ENCODE assay signal across 1 cellular context in the genomic region with DNA sequence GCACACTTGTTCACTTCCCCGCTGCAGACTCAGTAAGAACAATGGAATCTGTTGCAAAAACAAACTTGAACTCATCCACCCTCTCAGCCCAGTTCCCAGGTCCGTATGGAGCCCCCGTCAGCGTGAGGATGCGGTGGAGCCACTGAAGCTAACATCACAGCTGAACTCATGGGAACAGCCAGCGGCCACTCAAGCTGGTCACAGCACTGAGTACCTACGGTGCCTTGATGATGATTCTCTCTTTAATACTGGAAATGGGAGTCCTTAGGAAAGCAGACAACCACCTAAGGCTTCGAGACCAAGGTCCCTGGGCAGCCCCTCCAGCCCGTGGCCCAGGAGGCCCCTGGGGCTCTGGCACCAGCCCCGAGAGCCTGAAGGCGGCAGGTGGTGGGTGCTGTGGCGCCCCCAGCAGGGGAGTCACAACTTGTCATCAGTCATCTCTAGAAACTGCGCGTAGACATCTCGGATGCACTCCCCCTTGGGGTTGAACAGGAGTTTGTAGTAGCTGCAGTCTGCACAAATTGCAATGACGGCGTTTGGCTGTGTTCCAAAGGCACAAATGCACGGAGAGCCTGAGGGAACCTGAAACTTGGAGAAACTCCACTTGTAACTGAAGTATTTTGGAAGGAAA.
TF ChIP-seq lines count a peak whose summit lies in the region.

No MANE protein-coding gene starts in this region.

TF ChIP-seq in GM12878, 131 proteins besides CTCF, POLR2A, EP300 and RAD21 (continued from another document):
- TF ChIP-seq, protein P1, sequence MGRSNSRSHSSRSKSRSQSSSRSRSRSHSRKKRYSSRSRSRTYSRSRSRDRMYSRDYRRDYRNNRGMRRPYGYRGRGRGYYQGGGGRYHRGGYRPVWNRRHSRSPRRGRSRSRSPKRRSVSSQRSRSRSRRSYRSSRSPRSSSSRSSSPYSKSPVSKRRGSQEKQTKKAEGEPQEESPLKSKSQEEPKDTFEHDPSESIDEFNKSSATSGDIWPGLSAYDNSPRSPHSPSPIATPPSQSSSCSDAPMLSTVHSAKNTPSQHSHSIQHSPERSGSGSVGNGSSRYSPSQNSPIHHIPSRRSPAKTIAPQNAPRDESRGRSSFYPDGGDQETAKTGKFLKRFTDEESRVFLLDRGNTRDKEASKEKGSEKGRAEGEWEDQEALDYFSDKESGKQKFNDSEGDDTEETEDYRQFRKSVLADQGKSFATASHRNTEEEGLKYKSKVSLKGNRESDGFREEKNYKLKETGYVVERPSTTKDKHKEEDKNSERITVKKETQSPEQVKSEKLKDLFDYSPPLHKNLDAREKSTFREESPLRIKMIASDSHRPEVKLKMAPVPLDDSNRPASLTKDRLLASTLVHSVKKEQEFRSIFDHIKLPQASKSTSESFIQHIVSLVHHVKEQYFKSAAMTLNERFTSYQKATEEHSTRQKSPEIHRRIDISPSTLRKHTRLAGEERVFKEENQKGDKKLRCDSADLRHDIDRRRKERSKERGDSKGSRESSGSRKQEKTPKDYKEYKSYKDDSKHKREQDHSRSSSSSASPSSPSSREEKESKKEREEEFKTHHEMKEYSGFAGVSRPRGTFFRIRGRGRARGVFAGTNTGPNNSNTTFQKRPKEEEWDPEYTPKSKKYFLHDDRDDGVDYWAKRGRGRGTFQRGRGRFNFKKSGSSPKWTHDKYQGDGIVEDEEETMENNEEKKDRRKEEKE (IDR thresholded peaks at IDR 0.05) = no peak
- TF ChIP-seq HDAC6 (IDR thresholded peaks at IDR 0.05; ENCODE audit: unreplicated experiment) (no peak), SMC3 (IDR thresholded peaks at IDR 0.05; ENCODE audit: borderline replicate concordance, low read length) (no peak), MTA3 (IDR thresholded peaks at IDR 0.05; ENCODE audit: borderline replicate concordance, low read length) (no peak), PML (IDR thresholded peaks at IDR 0.05; ENCODE audit: low read length) (no peak), TCF7 (IDR thresholded peaks at IDR 0.05; ENCODE audit: borderline replicate concordance) (no peak), CHD1 (IDR thresholded peaks at IDR 0.05; ENCODE audit: low read depth, low read length) (no peak), PAX8 (IDR thresholded peaks at IDR 0.05) (no peak)
- TF ChIP-seq, protein P2, sequence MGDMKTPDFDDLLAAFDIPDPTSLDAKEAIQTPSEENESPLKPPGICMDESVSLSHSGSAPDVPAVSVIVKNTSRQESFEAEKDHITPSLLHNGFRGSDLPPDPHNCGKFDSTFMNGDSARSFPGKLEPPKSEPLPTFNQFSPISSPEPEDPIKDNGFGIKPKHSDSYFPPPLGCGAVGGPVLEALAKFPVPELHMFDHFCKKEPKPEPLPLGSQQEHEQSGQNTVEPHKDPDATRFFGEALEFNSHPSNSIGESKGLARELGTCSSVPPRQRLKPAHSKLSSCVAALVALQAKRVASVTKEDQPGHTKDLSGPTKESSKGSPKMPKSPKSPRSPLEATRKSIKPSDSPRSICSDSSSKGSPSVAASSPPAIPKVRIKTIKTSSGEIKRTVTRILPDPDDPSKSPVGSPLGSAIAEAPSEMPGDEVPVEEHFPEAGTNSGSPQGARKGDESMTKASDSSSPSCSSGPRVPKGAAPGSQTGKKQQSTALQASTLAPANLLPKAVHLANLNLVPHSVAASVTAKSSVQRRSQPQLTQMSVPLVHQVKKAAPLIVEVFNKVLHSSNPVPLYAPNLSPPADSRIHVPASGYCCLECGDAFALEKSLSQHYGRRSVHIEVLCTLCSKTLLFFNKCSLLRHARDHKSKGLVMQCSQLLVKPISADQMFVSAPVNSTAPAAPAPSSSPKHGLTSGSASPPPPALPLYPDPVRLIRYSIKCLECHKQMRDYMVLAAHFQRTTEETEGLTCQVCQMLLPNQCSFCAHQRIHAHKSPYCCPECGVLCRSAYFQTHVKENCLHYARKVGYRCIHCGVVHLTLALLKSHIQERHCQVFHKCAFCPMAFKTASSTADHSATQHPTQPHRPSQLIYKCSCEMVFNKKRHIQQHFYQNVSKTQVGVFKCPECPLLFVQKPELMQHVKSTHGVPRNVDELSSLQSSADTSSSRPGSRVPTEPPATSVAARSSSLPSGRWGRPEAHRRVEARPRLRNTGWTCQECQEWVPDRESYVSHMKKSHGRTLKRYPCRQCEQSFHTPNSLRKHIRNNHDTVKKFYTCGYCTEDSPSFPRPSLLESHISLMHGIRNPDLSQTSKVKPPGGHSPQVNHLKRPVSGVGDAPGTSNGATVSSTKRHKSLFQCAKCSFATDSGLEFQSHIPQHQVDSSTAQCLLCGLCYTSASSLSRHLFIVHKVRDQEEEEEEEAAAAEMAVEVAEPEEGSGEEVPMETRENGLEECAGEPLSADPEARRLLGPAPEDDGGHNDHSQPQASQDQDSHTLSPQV (IDR thresholded peaks at IDR 0.05) = no peak
- TF ChIP-seq, protein P3, sequence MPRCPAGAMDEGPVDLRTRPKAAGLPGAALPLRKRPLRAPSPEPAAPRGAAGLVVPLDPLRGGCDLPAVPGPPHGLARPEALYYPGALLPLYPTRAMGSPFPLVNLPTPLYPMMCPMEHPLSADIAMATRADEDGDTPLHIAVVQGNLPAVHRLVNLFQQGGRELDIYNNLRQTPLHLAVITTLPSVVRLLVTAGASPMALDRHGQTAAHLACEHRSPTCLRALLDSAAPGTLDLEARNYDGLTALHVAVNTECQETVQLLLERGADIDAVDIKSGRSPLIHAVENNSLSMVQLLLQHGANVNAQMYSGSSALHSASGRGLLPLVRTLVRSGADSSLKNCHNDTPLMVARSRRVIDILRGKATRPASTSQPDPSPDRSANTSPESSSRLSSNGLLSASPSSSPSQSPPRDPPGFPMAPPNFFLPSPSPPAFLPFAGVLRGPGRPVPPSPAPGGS (IDR thresholded peaks at IDR 0.05; ENCODE audit: borderline replicate concordance, insufficient read depth, low read depth, low read length, poor library complexity, severe bottlenecking) = no peak
- TF ChIP-seq, protein P4, sequence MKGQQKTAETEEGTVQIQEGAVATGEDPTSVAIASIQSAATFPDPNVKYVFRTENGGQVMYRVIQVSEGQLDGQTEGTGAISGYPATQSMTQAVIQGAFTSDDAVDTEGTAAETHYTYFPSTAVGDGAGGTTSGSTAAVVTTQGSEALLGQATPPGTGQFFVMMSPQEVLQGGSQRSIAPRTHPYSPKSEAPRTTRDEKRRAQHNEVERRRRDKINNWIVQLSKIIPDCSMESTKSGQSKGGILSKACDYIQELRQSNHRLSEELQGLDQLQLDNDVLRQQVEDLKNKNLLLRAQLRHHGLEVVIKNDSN (IDR thresholded peaks at IDR 0.05; ENCODE audit: borderline replicate concordance, extremely low read length, insufficient read depth, low read depth, low read length) = no peak
- TF ChIP-seq, protein P5, sequence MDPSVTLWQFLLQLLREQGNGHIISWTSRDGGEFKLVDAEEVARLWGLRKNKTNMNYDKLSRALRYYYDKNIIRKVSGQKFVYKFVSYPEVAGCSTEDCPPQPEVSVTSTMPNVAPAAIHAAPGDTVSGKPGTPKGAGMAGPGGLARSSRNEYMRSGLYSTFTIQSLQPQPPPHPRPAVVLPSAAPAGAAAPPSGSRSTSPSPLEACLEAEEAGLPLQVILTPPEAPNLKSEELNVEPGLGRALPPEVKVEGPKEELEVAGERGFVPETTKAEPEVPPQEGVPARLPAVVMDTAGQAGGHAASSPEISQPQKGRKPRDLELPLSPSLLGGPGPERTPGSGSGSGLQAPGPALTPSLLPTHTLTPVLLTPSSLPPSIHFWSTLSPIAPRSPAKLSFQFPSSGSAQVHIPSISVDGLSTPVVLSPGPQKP (IDR thresholded peaks at IDR 0.05; ENCODE audit: low read depth, low read length) = no peak
TF ChIP-seq in GM12878: peak in this region for 0.
